In the genomic region with DNA sequence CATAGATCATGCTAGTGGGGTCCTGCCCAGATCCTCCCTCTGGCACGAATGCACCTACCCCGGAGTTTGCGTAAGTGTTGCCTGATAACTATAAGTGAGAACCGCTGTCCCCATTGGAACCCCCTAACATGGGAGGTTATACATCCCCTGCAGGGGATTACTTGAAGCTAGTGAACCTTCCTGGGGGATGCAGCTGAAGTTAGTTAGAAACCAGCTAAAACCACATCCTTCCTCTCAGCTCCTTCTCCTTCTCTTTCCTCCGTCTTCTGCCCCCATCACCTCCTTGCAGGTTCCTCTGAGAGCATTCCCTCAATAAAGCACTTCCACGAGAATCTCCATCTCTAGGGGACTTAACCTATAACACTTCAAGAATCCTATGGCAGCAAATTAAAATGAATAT, we compare ENCODE assay signal across 16 cellular contexts.
DNase-seq lines count a peak whose midpoint lies in the region; ATAC-seq and TF ChIP-seq lines count a peak whose summit lies in the region.
"Had no signal": no experiment of that assay in that cellular context is flagged by ENCODE, and none has a peak within 500 bp of the region (broad histone marks: within the 10 kb centered on the region; RNA-seq: fewer than 3 reads in every experiment).

No MANE protein-coding gene starts in this region.

- H3K4me3 Mint-ChIP-seq in CD4-positive, alpha-beta memory T cell = peak overlapping the region in 1 of 8 donors; percentile 4
- H3K4me3 Mint-ChIP-seq in HFFc6 = no peak overlapping the region; the same call in 1 of the 2 replicates
- H3K4me3 Mint-ChIP-seq in activated CD8-positive, alpha-beta T cell treated with anti-CD3 and anti-CD28 coated beads, Interleukin-2, amount 10 ng/mL, durations not matched to agents 7 days and 5 days = peak overlapping the region; percentile 32
- H3K4me3 Mint-ChIP-seq: activated T-cell treated with anti-CD3 and anti-CD28 coated beads, Interleukin-2, amount 50 U/mL, for 4 hours had no signal

- no peak for TF ChIP-seq CTCF in HFFc6 (IDR thresholded peaks at IDR 0.05)

- no peak overlapping the region for H2BK120ac ChIP-seq in mesenchymal stem cell (ENCODE audit: low read depth, low read length)

- no peak overlapping the region for H2BK12ac ChIP-seq in mesenchymal stem cell (ENCODE audit: low read length in 2 of 2)

- POLR2A ChIA-PET in CD4-positive, alpha-beta memory T cell (lab: Charles Lee; ENCODE audit: partially characterized antibody) = interaction anchor here (1.3 kb wide), 1 partner anchor 75 kb away, joined by 7 read pairs; no protein-coding TSS in a partner anchor
- POLR2A ChIA-PET in activated CD8-positive, alpha-beta T cell treated with anti-CD3 and anti-CD28 coated beads, Interleukin-2, amount 10 ng/mL, durations not matched to agents 7 days and 5 days (lab: Charles Lee) = no interaction called here

- no peak for DNase-seq in CD4-positive, alpha-beta memory T cell
- DNase-seq in HFFc6 = no peak
- no peak for DNase-seq in activated CD8-positive, alpha-beta T cell treated with anti-CD3 and anti-CD28 coated beads, Interleukin-2, amount 10 ng/mL, durations not matched to agents 7 days and 5 days
- no peak for DNase-seq in mesenchymal stem cell
- no peak for DNase-seq in AG08395 (ENCODE audit: low spot score)
- no peak for DNase-seq in glomerular visceral epithelial cell (ENCODE audit: extremely low spot score)
- no peak for DNase-seq in activated CD8-positive, alpha-beta memory T cell treated with anti-CD3 and anti-CD28 coated beads for 24 hours
- DNase-seq: activated T-cell treated with anti-CD3 and anti-CD28 coated beads, Interleukin-2, amount 50 U/mL, for 4 hours; esophagus squamous epithelium; hippocampal formation; NCI-H1105 treated with DMSO at 0.1 percent for 48 hours; NCI-H446; retina had no signal

- H2BK5ac ChIP-seq in mesenchymal stem cell (ENCODE audit: low read depth, low read length, poor library complexity, severe bottlenecking) = no peak overlapping the region

- no peaks in the 10 kb centered on the region for H3K9me3 Mint-ChIP-seq in CD4-positive, alpha-beta memory T cell
- H3K9me3 Mint-ChIP-seq in HFFc6 = no peaks in the 10 kb centered on the region
- H3K9me3 Mint-ChIP-seq in activated CD8-positive, alpha-beta T cell treated with anti-CD3 and anti-CD28 coated beads, Interleukin-2, amount 10 ng/mL, durations not matched to agents 7 days and 5 days (ENCODE audit: insufficient read depth) = no peaks in the 10 kb centered on the region
- H3K9me3 Mint-ChIP-seq: activated T-cell treated with anti-CD3 and anti-CD28 coated beads, Interleukin-2, amount 50 U/mL, for 4 hours; IgD-negative memory B cell had no signal

- H3K4ac ChIP-seq in mesenchymal stem cell (ENCODE audit: low read depth in 1 of 2, low read length in 2 of 2) = no peak overlapping the region

- no peak overlapping the region for H2BK15ac ChIP-seq in mesenchymal stem cell (ENCODE audit: low read depth, poor library complexity, severe bottlenecking)

- peak overlapping the region; percentile 55 for H3K9ac ChIP-seq in mesenchymal stem cell (ENCODE audit: low read length)

- no peak overlapping the region for H2AFZ ChIP-seq in mesenchymal stem cell (ENCODE audit: low read depth, low read length)

- no peaks in the 10 kb centered on the region for H3K9me3 ChIP-seq in CD4-positive, alpha-beta memory T cell (ENCODE audit: control insufficient read depth in 1 of 2, low read length in 2 of 2)
- H3K9me3 ChIP-seq in mesenchymal stem cell (ENCODE audit: control insufficient read depth, low read length) = no peaks in the 10 kb centered on the region
- H3K9me3 ChIP-seq: esophagus squamous epithelium had no signal

- peaks cover 8% of the 10 kb centered on the region for H3K79me1 ChIP-seq in mesenchymal stem cell (replicated peaks; ENCODE audit: low read length, poor library complexity, severe bottlenecking)

- H3K36me3 Mint-ChIP-seq in CD4-positive, alpha-beta memory T cell = peaks cover 45 to 47% of the 10 kb centered on the region in 2 donors
- H3K36me3 Mint-ChIP-seq in HFFc6 (ENCODE audit: low read depth) = peaks cover 49% of the 10 kb centered on the region
- peaks cover 58% of the 10 kb centered on the region for H3K36me3 Mint-ChIP-seq in activated CD8-positive, alpha-beta T cell treated with anti-CD3 and anti-CD28 coated beads, Interleukin-2, amount 10 ng/mL, durations not matched to agents 7 days and 5 days (ENCODE audit: low read depth)
- H3K36me3 Mint-ChIP-seq: IgD-negative memory B cell had no signal

- peak; percentile 27 for ATAC-seq in activated CD8-positive, alpha-beta T cell treated with anti-CD3 and anti-CD28 coated beads, Interleukin-2, amount 10 ng/mL, durations not matched to agents 7 days and 5 days
- no peak for ATAC-seq in HG03520 (IDR thresholded peaks at IDR 0.05; ENCODE audit: unreplicated experiment)
- ATAC-seq: left lobe of liver had no signal

- no peaks in the 10 kb centered on the region for H3K27me3 ChIP-seq in CD4-positive, alpha-beta memory T cell (ENCODE audit: insufficient read depth, low read length)
- no peaks in the 10 kb centered on the region for H3K27me3 ChIP-seq in mesenchymal stem cell (ENCODE audit: control insufficient read depth in 1 of 2, insufficient read depth in 1 of 2, low read length in 2 of 2)
- H3K27me3 ChIP-seq: esophagus squamous epithelium had no signal

- intact Hi-C loops in CD4-positive, alpha-beta memory T cell (cut with micrococcal nuclease) = no loop called here

- no peak overlapping the region for H3K18ac ChIP-seq in mesenchymal stem cell (ENCODE audit: low read depth in 1 of 2, low read length in 2 of 2)

- CTCF ChIA-PET in CD4-positive, alpha-beta memory T cell (lab: Charles Lee; ENCODE audit: partially characterized antibody) = no interaction called here
- CTCF ChIA-PET in activated CD8-positive, alpha-beta T cell treated with anti-CD3 and anti-CD28 coated beads, Interleukin-2, amount 10 ng/mL, durations not matched to agents 7 days and 5 days (lab: Charles Lee) = interaction anchor here (0.8 to 2.9 kb wide), 5 partner anchors 13 to 92 kb away, joined by 3 to 7 read pairs (median 3); no protein-coding TSS in a partner anchor

- H3K4me1 ChIP-seq in CD4-positive, alpha-beta memory T cell (ENCODE audit: insufficient read depth, low read length) = peaks cover 8% of the 10 kb centered on the region
- no peaks in the 10 kb centered on the region for H3K4me1 ChIP-seq in mesenchymal stem cell (ENCODE audit: control insufficient read depth, insufficient read depth, low read depth, low read length)

- no peak overlapping the region for H3K23ac ChIP-seq in mesenchymal stem cell (ENCODE audit: low read length in 2 of 2)

- H4K8ac ChIP-seq in mesenchymal stem cell (ENCODE audit: low read length) = no peak overlapping the region

- H3K27ac ChIP-seq in CD4-positive, alpha-beta memory T cell (ENCODE audit: low read depth, low read length) = no peak overlapping the region
- no peak overlapping the region for H3K27ac ChIP-seq in mesenchymal stem cell (ENCODE audit: low read length, poor library complexity, severe bottlenecking)
- H3K27ac ChIP-seq: esophagus squamous epithelium had no signal

- no peak overlapping the region for H3K4me2 ChIP-seq in mesenchymal stem cell (ENCODE audit: low read length, poor library complexity, severe bottlenecking)

- no peaks in the 10 kb centered on the region for H3K27me3 Mint-ChIP-seq in CD4-positive, alpha-beta memory T cell
- no peaks in the 10 kb centered on the region; the same call in none of the 2 replicates for H3K27me3 Mint-ChIP-seq in HFFc6 (ENCODE audit: insufficient read depth)
- H3K27me3 Mint-ChIP-seq in activated CD8-positive, alpha-beta T cell treated with anti-CD3 and anti-CD28 coated beads, Interleukin-2, amount 10 ng/mL, durations not matched to agents 7 days and 5 days (ENCODE audit: low read depth) = no peaks in the 10 kb centered on the region
- H3K27me3 Mint-ChIP-seq: IgD-negative memory B cell had no signal

- H3K27ac Mint-ChIP-seq in CD4-positive, alpha-beta memory T cell = peak overlapping the region in 5 of 7 donors; percentile 36 to 80 (median 51)
- H3K27ac Mint-ChIP-seq in HFFc6 = peak overlapping the region; percentile 85
- peak overlapping the region; percentile 75 for H3K27ac Mint-ChIP-seq in activated CD8-positive, alpha-beta T cell treated with anti-CD3 and anti-CD28 coated beads, Interleukin-2, amount 10 ng/mL, durations not matched to agents 7 days and 5 days

- H3K36me3 ChIP-seq in CD4-positive, alpha-beta memory T cell (ENCODE audit: insufficient read depth, low read length) = no peaks in the 10 kb centered on the region
- H3K36me3 ChIP-seq in mesenchymal stem cell (ENCODE audit: control insufficient read depth in 1 of 2, insufficient read depth in 2 of 2, low read depth in 1 of 2, low read length in 2 of 2) = peaks cover 16 to 24% of the 10 kb centered on the region in 2 experiments

- no peak overlapping the region for H3K14ac ChIP-seq in mesenchymal stem cell (ENCODE audit: low read length in 2 of 2)

- WGBS in mesenchymal stem cell = 95% methylated on average over 5 of the region's 6 CpGs

- no peak overlapping the region for H4K91ac ChIP-seq in mesenchymal stem cell (ENCODE audit: low read length)

- H3K4me3 ChIP-seq in CD4-positive, alpha-beta memory T cell (ENCODE audit: low read length in 2 of 2) = no peak overlapping the region
- no peak overlapping the region for H3K4me3 ChIP-seq in mesenchymal stem cell (ENCODE audit: insufficient read depth in 1 of 2, low read depth in 1 of 2, low read length in 2 of 2)
- H3K4me3 ChIP-seq: esophagus squamous epithelium had no signal

- peaks cover 9 to 28% (median 12%) of the 10 kb centered on the region in 4 donors for H3K4me1 Mint-ChIP-seq in CD4-positive, alpha-beta memory T cell
- H3K4me1 Mint-ChIP-seq in HFFc6 (ENCODE audit: low read depth) = peaks cover 52% of the 10 kb centered on the region
- peaks cover 42% of the 10 kb centered on the region for H3K4me1 Mint-ChIP-seq in activated CD8-positive, alpha-beta T cell treated with anti-CD3 and anti-CD28 coated beads, Interleukin-2, amount 10 ng/mL, durations not matched to agents 7 days and 5 days (ENCODE audit: low read depth)

- no peak overlapping the region for H2AK5ac ChIP-seq in mesenchymal stem cell (ENCODE audit: low read length, severe bottlenecking)
